34 cellular contexts compared by ENCODE assay signal in genomic region chr6:153705429-153705828, GRCh38.
"Had no signal": no experiment of that assay in that cellular context is flagged by ENCODE, and none has a peak within 500 bp of the region (broad histone marks: within the 10 kb centered on the region; RNA-seq: fewer than 3 reads in every experiment).

No MANE protein-coding gene starts in this region.

- H3K4me1 ChIP-seq: adrenal gland, ascending aorta, body of pancreas, breast epithelium had no signal

- H3K36me3 ChIP-seq: adrenal gland, ascending aorta, brain microvascular endothelial cell, breast epithelium, cardiac muscle cell had no signal

- H3K27ac ChIP-seq: adrenal gland, body of pancreas, brain microvascular endothelial cell, breast epithelium, cardiac muscle cell had no signal

- H3K27me3 ChIP-seq: adrenal gland, ascending aorta, body of pancreas, brain microvascular endothelial cell, breast epithelium, cardiac muscle cell had no signal

- H3K4me3 ChIP-seq: adrenal gland, ascending aorta, body of pancreas, breast epithelium, cardiac muscle cell had no signal

- ATAC-seq: activated naive CD4-positive, alpha-beta T cell treated with anti-CD3 and anti-CD28 coated beads, Interleukin-2, amount 50 U/mL, for 72 hours; activated naive CD8-positive, alpha-beta T cell treated with anti-CD3 and anti-CD28 coated beads, Interleukin-2, amount 50 U/mL, for 24 hours; activated T-cell treated with anti-CD3 and anti-CD28 coated beads, Interleukin-2, amount 50 U/mL, for 4 hours; activated T-cell treated with anti-CD3 and anti-CD28 coated beads, Interleukin-2, amount 50 U/mL, for 72 hours; activated T-helper 17 cell treated with anti-CD3 and anti-CD28 coated beads, Interleukin-2, amount 50 U/mL, for 72 hours; body of pancreas had no signal

- FAIRE-seq: astrocyte, bronchial epithelial cell had no signal

- DNase-seq: activated effector memory CD4-positive, alpha-beta T cell treated with anti-CD3 and anti-CD28 coated beads, Interleukin-2, amount 50 U/mL, for 16 hours; activated effector memory CD4-positive, alpha-beta T cell treated with Interleukin-2 at 50 U/mL for 16 hours; activated gamma-delta T cell; activated gamma-delta T cell treated with Interleukin-2 at 50 U/mL for 16 hours; activated naive CD4-positive, alpha-beta T cell; activated naive CD4-positive, alpha-beta T cell treated with anti-CD3 and anti-CD28 coated beads for 36 hours; activated naive CD4-positive, alpha-beta T cell treated with anti-CD3 and anti-CD28 coated beads, Interleukin-2, amount 10 ng/mL, durations not matched to agents 7 days and 5 days; activated naive CD4-positive, alpha-beta T cell treated with anti-CD3 and anti-CD28 coated beads, Interleukin-2, amount 50 U/mL, for 16 hours; activated naive CD4-positive, alpha-beta T cell treated with Interleukin-2 at 50 U/mL for 16 hours; activated naive CD8-positive, alpha-beta T cell treated with anti-CD3 and anti-CD28 coated beads for 36 hours; activated naive CD8-positive, alpha-beta T cell treated with anti-CD3 and anti-CD28 coated beads, Interleukin-2, amount 10 ng/mL, durations not matched to agents 7 days and 5 days; activated naive CD8-positive, alpha-beta T cell treated with anti-CD3 and anti-CD28 coated beads, Interleukin-2, amount 50 U/mL, for 24 hours; activated T-cell treated with anti-CD3 and anti-CD28 coated beads, Interleukin-2, amount 50 U/mL, for 1 hour; activated T-cell treated with anti-CD3 and anti-CD28 coated beads, Interleukin-2, amount 50 U/mL, for 24 hours; activated T-cell treated with anti-CD3 and anti-CD28 coated beads, Interleukin-2, amount 50 U/mL, for 4 hours; activated T-cell treated with anti-CD3 and anti-CD28 coated beads, Interleukin-2, amount 50 U/mL, for 48 hours; activated T-cell treated with anti-CD3 and anti-CD28 coated beads, Interleukin-2, amount 50 U/mL, for 72 hours; adrenal gland; amniotic stem cell; amygdala; anterior cingulate cortex; aorta; body of pancreas; brain microvascular endothelial cell; caudate nucleus; central memory CD4-positive, alpha-beta T cell; cerebellar nuclear complex had no signal

- H3K9me3 ChIP-seq: adrenal gland had no signal
